8 cellular contexts compared by ENCODE assay signal in genomic region chr5:112833971-112834370, GRCh38.
"Had no signal": no experiment of that assay in that cellular context is flagged by ENCODE, and none has a peak within 500 bp of the region (broad histone marks: within the 10 kb centered on the region; RNA-seq: fewer than 3 reads in every experiment).

No MANE protein-coding gene starts in this region.

- H3K4me2 ChIP-seq: GM23338 had no signal

- H3K9me3 Mint-ChIP-seq: GM23338, H9, HFFc6 had no signal

- H3K27ac Mint-ChIP-seq: GM23338, H9, HFFc6 had no signal

- H3K9me3 ChIP-seq: HAP-1 had no signal

- H2AFZ ChIP-seq: GM23338 had no signal

- ATAC-seq: GM23338, HCT116 had no signal

- H3K4me3 Mint-ChIP-seq: GM23338, H9, HFFc6 had no signal

- DNase-seq: GOT3, H7, H9, HCEC 1CT, HFFc6 had no signal

- H3K4me3 ChIP-seq: GM23338, HAP-1 had no signal

- H3K4me1 Mint-ChIP-seq: GM23338, H9 had no signal

- H3K4me1 ChIP-seq: HAP-1 had no signal
